8 cellular contexts compared by ENCODE assay signal in the genomic region with DNA sequence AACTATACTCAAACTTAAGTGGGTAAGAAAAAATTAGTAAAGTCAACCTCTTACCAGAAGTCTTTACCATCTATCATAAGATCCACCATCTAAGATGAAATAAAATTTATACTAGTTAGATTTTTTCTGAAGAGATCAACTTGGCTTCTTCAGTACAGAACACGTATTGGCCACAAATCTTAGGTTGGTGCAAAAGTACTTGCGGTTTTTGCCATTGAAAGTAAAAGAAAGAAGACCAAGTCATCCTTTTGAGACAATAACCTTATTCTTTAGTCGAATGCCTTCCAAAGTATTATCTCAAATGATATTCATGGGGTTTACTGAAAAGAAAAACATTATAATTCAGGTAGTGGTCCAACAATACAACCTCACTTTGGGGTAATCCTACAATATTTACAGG.
"Had no signal": no experiment of that assay in that cellular context is flagged by ENCODE, and none has a peak within 500 bp of the region (broad histone marks: within the 10 kb centered on the region; RNA-seq: fewer than 3 reads in every experiment).

No MANE protein-coding gene starts in this region.

- FAIRE-seq: HTR-8/SVneo, K562 had no signal

- ATAC-seq: K562 had no signal

- H3K27ac ChIP-seq: HL-60, KMS-11 had no signal

- DNase-seq: IMR-90, Karpas-422, KBM-7, KG1 had no signal

- H3K4me2 ChIP-seq: KMS-11 had no signal

- H3K4me3 ChIP-seq: K562 had no signal

- H3K9ac ChIP-seq: KMS-11 had no signal
